ENCODE assay signal across 17 cellular contexts in genomic region chr21:45639206-45640000, GRCh38. TPM values are rescaled to one million over a fixed set of nuclear protein-coding genes. Genes with fewer than 3 reads are reported as not detected.
DNase-seq lines count a peak whose midpoint lies in the region; ATAC-seq and TF ChIP-seq lines count a peak whose summit lies in the region.
"Had no signal": no experiment of that assay in that cellular context is flagged by ENCODE, and none has a peak within 500 bp of the region (broad histone marks: within the 10 kb centered on the region; RNA-seq: fewer than 3 reads in every experiment).

No MANE protein-coding gene starts in this region.

- no peak for TF ChIP-seq CTCF in ascending aorta (IDR thresholded peaks at IDR 0.05)

- intact Hi-C loops in ascending aorta (cut with DNase I): no loop called here

- H3K4me1 Mint-ChIP-seq in memory B cell: peaks cover 12% of the 10 kb centered on the region

- H3K36me3 Mint-ChIP-seq in memory B cell: no peaks in the 10 kb centered on the region
- H3K36me3 Mint-ChIP-seq: CD8-positive, alpha-beta T cell; neural progenitor cell had no signal

- no peak overlapping the region for H3K4me3 ChIP-seq in ascending aorta
- H3K4me3 ChIP-seq: neural progenitor cell, stomach had no signal

- no peaks in the 10 kb centered on the region for H3K27me3 Mint-ChIP-seq in memory B cell

- no peaks in the 10 kb centered on the region for H3K9me3 ChIP-seq in ascending aorta
- H3K9me3 ChIP-seq: stomach had no signal

- H3K27ac ChIP-seq in ascending aorta: no peak overlapping the region
- H3K27ac ChIP-seq: neural progenitor cell had no signal

- DNase-seq in NCI-H1105 (lab: John Stamatoyannopoulos, UW) (peak; percentile 3), NCI-H1105 treated with DMSO at 0.1 percent for 48 hours (lab: John Stamatoyannopoulos, UW) (no peak), Daoy (ENCODE audit: low read depth) (peak; percentile 43), NCI-H69 (lab: John Stamatoyannopoulos, UW) (peak; percentile 41), memory B cell (ENCODE audit: low spot score in 2 of 2) (no peak), ascending aorta (ENCODE audit: low spot score in 2 of 2) (no peak), NCI-H510A (lab: John Stamatoyannopoulos, UW) (no peak)
- DNase-seq: activated gamma-delta T cell treated with Interleukin-2 at 50 U/mL for 16 hours; CD8-positive, alpha-beta T cell; IMR-90; NCI-H1048; SIG-M5; stomach had no signal

- no peaks in the 10 kb centered on the region for H3K36me3 ChIP-seq in ascending aorta
- H3K36me3 ChIP-seq: neural progenitor cell, stomach had no signal

- peaks cover under 1 to 2% of the 10 kb centered on the region in 2 donors for H3K4me1 ChIP-seq in ascending aorta

- H3K4me3 Mint-ChIP-seq in memory B cell: no peak overlapping the region
- H3K4me3 Mint-ChIP-seq: CD8-positive, alpha-beta T cell; neural progenitor cell; T-helper 2 cell treated with Interferon-gamma antibody and Interleukin-4, amounts not matched to agents 5 μg/mL and 100 μg/mL, for 36 hours had no signal

- H3K9me3 Mint-ChIP-seq in memory B cell: no peaks in the 10 kb centered on the region
- H3K9me3 Mint-ChIP-seq: CD8-positive, alpha-beta T cell; neural progenitor cell; T-helper 2 cell treated with Interferon-gamma antibody and Interleukin-4, amounts not matched to agents 5 μg/mL and 100 μg/mL, for 36 hours had no signal

- H3K27ac Mint-ChIP-seq in memory B cell: peak overlapping the region; percentile 58
- H3K27ac Mint-ChIP-seq: CD8-positive, alpha-beta T cell; neural progenitor cell; T-helper 2 cell treated with Interferon-gamma antibody and Interleukin-4, amounts not matched to agents 5 μg/mL and 100 μg/mL, for 36 hours had no signal

- H3K27me3 ChIP-seq in ascending aorta: peaks cover under 1% of the 10 kb centered on the region

- no peak for ATAC-seq in memory B cell (ENCODE audit: low read depth)
- ATAC-seq in GM18861 (IDR thresholded peaks at IDR 0.05; ENCODE audit: unreplicated experiment): no peak
- ATAC-seq: activated CD4-positive, CD25-positive, alpha-beta regulatory T cell treated with anti-CD3 and anti-CD28 coated beads, Interleukin-2, amount 50 U/mL, for 24 hours; CD8-positive, alpha-beta T cell had no signal

RNA-seq across cellular contexts. Expression of gene PCBP3, which starts 4.1 kb away (rescaled TPM):
- 2.1 and 8.1 TPM in 2 replicates for total RNA-seq in Daoy (2014; rRNA removed; shearing (Covaris generic))
- total RNA-seq in ascending aorta: not detected

Comparison
In these comparisons a context has a peak if more than half of its experiments do, and no peak if none do; other contexts are left out.
1. DNase-seq: peak in NCI-H1105 (single experiment), Daoy (single experiment) and NCI-H69 (single experiment); none in NCI-H1105 treated with DMSO at 0.1 percent for 48 hours (single experiment), memory B cell (0 of 2), ascending aorta (0 of 2) and NCI-H510A (single experiment).